25 cellular contexts compared by ENCODE assay signal in genomic region chr4:156950950-156951349, GRCh38. TPM values are rescaled to one million over a fixed set of nuclear protein-coding genes. Genes with fewer than 3 reads are reported as not detected.
A peak's percentile ranks its signal among the peaks of the same experiment; 100 is the strongest.
DNase-seq lines count a peak whose midpoint lies in the region; ATAC-seq, FAIRE-seq and TF ChIP-seq lines count a peak whose summit lies in the region.
"Had no signal": no experiment of that assay in that cellular context is flagged by ENCODE, and none has a peak within 500 bp of the region (broad histone marks: within the 10 kb centered on the region; RNA-seq: fewer than 3 reads in every experiment).

No MANE protein-coding gene starts in this region.

- peaks cover 20% of the 10 kb centered on the region for H4K20me1 ChIP-seq in osteoblast (ENCODE audit: insufficient read depth, low read length)

- CTCF ChIA-PET in A549 (lab: Yijun Ruan, JAX) = no interaction called here

- TF ChIP-seq RAD21 in A549 (conservative IDR thresholded peaks at IDR 0.05 in 1 of 2, IDR thresholded peaks at IDR 0.05 in 1 of 2) = no peak

- H3K4me1 ChIP-seq in A549 (peaks cover 51% of the 10 kb centered on the region), osteoblast (ENCODE audit: insufficient read depth, low read length) (peaks cover 69% of the 10 kb centered on the region), colonic mucosa (no peaks in the 10 kb centered on the region)

- DNase-seq in A549 (ENCODE audit: low read depth in 1 of 2, low spot score in 1 of 2) = no peak
- peak; percentile 50 for DNase-seq in M059J (ENCODE audit: low read depth)
- DNase-seq in epithelial cell of prostate (ENCODE audit: low read depth, low spot score) = no peak
- no peak for DNase-seq in osteoblast (ENCODE audit: insufficient read length, low spot score, missing footprints)
- DNase-seq in colonic mucosa = no peak
- no peak for DNase-seq in ecto neural progenitor cell (ENCODE audit: low spot score)
- no peak for DNase-seq in NOMO-1 treated with DMSO at 0.1 percent for 48 hours (lab: John Stamatoyannopoulos, UW; ENCODE audit: unreplicated experiment)
- DNase-seq: activated CD8-positive, alpha-beta memory T cell treated with anti-CD3 and anti-CD28 coated beads, Interleukin-2, amount 50 U/mL, for 48 hours; activated naive CD8-positive, alpha-beta T cell treated with anti-CD3 and anti-CD28 coated beads for 36 hours; DND-41; endodermal cell; IMR-90; left lung; midbrain; NCI-H1417; NCI-H510A; NK-92 treated with Interleukin-12 subunit alpha and Interleukin-12 subunit beta, amount 100 ng/mL, for 24 hours; stimulated activated CD4-positive, alpha-beta T cell treated with anti-CD3 and anti-CD28 coated beads, Interleukin-2, amount 100 ng/mL, for 48 hours; stimulated activated naive B cell treated with anti-CD40 and anti-IgM and Interleukin-4, amounts not matched to agents 10 μg/mL and 1 μg/mL and 100 μg/mL, for 72 hours; WERI-Rb-1 had no signal

- WGBS in A549 (ENCODE audit: missing lambda C conversion rate) = 79% methylated on average over 3 of the region's 3 CpGs

- H3K4me3 ChIP-seq in A549 (no peak overlapping the region), osteoblast (ENCODE audit: insufficient read depth, low read length) (no peak overlapping the region), colonic mucosa (no peak overlapping the region)
- H3K4me3 ChIP-seq: left lung, SK-N-MC had no signal

- TF ChIP-seq CTCF in A549 (IDR thresholded peaks at IDR 0.05) = no peak
- TF ChIP-seq CTCF in osteoblast (IDR thresholded peaks at IDR 0.05; ENCODE audit: extremely low read depth, low read depth, low read length) = no peak
- no peak for TF ChIP-seq CTCF in colonic mucosa (IDR thresholded peaks at IDR 0.05)

- H3K27ac ChIP-seq in A549 = no peak overlapping the region
- peak overlapping the region; percentile 89 for H3K27ac ChIP-seq in epithelial cell of prostate
- H3K27ac ChIP-seq in osteoblast (ENCODE audit: low read depth, low read length) = peak overlapping the region; percentile 21
- no peak overlapping the region for H3K27ac ChIP-seq in colonic mucosa
- H3K27ac ChIP-seq: left lung, SK-N-MC, WERI-Rb-1 had no signal

- FAIRE-seq in A549 (lab: Jason Lieb, UNC) = no peak
- FAIRE-seq: H1 had no signal

- ATAC-seq in A549 (no peak), GM21526 (IDR thresholded peaks at IDR 0.05; ENCODE audit: low FRiP score, unreplicated experiment) (no peak)
- ATAC-seq: left lung; stimulated activated naive B cell treated with anti-CD40 and anti-IgM and Interleukin-4, amounts not matched to agents 10 μg/mL and 1 μg/mL and 100 μg/mL, for 72 hours had no signal

- H2AFZ ChIP-seq in osteoblast (ENCODE audit: low read length) = no peak overlapping the region

- POLR2A ChIA-PET in A549 (lab: Yijun Ruan, JAX) = no interaction called here

- no peak overlapping the region for H3K9ac ChIP-seq in colonic mucosa (ENCODE audit: low read depth in 2 of 2, low read length in 2 of 2)

- TF ChIP-seq EP300 in A549 (IDR thresholded peaks at IDR 0.05) = no peak

- intact Hi-C loops in colonic mucosa (cut with DNase I) = no loop called here

- H3K36me3 ChIP-seq in osteoblast (ENCODE audit: insufficient read depth, low read length) (peaks cover 2% of the 10 kb centered on the region), colonic mucosa (no peaks in the 10 kb centered on the region)
- H3K36me3 ChIP-seq: left lung, WERI-Rb-1 had no signal

- H3K27me3 ChIP-seq in osteoblast (ENCODE audit: insufficient read depth, low read length) (no peaks in the 10 kb centered on the region), colonic mucosa (no peaks in the 10 kb centered on the region)
- H3K27me3 ChIP-seq: left lung had no signal

- H3K9me3 ChIP-seq in A549 (no peaks in the 10 kb centered on the region), osteoblast (ENCODE audit: low read depth, low read length) (no peaks in the 10 kb centered on the region), colonic mucosa (no peaks in the 10 kb centered on the region)
- H3K9me3 ChIP-seq: left lung had no signal

- H3K4me2 ChIP-seq in A549 (peak overlapping the region; percentile 40; the same call in 2 of the 3 replicates), osteoblast (ENCODE audit: insufficient read depth, low read length) (peak overlapping the region; percentile 61)

- no peak for TF ChIP-seq POLR2A in A549 (IDR thresholded peaks at IDR 0.05; ENCODE audit: low read length)

- peaks cover 88% of the 10 kb centered on the region for H3K79me2 ChIP-seq in osteoblast (ENCODE audit: insufficient read depth, low read length)

TF ChIP-seq in A549, 52 proteins besides CTCF, POLR2A, EP300 and RAD21:
- no peak for TF ChIP-seq E2F6 (IDR thresholded peaks at IDR 0.05; ENCODE audit: borderline replicate concordance, low read depth)
- no peak for TF ChIP-seq CHD4 (IDR thresholded peaks at IDR 0.05; ENCODE audit: borderline replicate concordance)
- TF ChIP-seq CBX2 (IDR thresholded peaks at IDR 0.05; ENCODE audit: borderline replicate concordance, low read depth) = no peak
- TF ChIP-seq, protein P1, sequence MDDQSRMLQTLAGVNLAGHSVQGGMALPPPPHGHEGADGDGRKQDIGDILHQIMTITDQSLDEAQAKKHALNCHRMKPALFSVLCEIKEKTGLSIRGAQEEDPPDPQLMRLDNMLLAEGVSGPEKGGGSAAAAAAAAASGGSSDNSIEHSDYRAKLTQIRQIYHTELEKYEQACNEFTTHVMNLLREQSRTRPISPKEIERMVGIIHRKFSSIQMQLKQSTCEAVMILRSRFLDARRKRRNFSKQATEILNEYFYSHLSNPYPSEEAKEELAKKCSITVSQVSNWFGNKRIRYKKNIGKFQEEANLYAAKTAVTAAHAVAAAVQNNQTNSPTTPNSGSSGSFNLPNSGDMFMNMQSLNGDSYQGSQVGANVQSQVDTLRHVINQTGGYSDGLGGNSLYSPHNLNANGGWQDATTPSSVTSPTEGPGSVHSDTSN (IDR thresholded peaks at IDR 0.05) = no peak
- TF ChIP-seq SREBF2 (IDR thresholded peaks at IDR 0.05) = no peak

RNA-seq across cellular contexts. Expression of gene PDGFC, which starts 20.6 kb away (rescaled TPM):
- polyA plus RNA-seq in A549 (2011; rRNA removed) = 4.1 and 4.5 TPM in 2 replicates
- 0.38 and 0.49 TPM in 2 replicates for polyA plus RNA-seq in A549 (2012; cell fraction: cytosol; rRNA removed)
- polyA plus RNA-seq in A549 (2012; cell fraction: nucleus; rRNA removed) = 0.79 and 1.2 TPM in 2 replicates
- 2.6 to 4.2 TPM (median 3.5 TPM) in 3 replicates for polyA plus RNA-seq in A549 (2017; fragmentation: RNase III; extraction: RNeasy Plus Mini Kit Qiagen cat#74134 plus additional on column Dnase treatment)
- polyA minus RNA-seq in A549 (2011; rRNA and poly(A)+ RNA removed) = 5.3 and 7.0 TPM in 2 replicates
- total RNA-seq in M059J (2014; rRNA removed; shearing (Covaris generic)) = 88.7 and 162 TPM in 2 replicates
- 145 and 147 TPM in 2 replicates for total RNA-seq in osteoblast
- 1 to 10 TPM; 3.9 to 8.3 TPM for total RNA-seq in colonic mucosa
- total RNA-seq: activated naive CD8-positive, alpha-beta T cell treated with anti-CD3 and anti-CD28 coated beads for 36 hours; activated T-helper 2 cell treated with anti-CD3 and anti-CD28 coated beads, Interferon-gamma antibody, Interleukin-2, Interleukin-4, amounts not matched to agents 10 μg/mL and 5 μg/mL and 100 μg/mL, durations not matched to agents 14 hours and 24 hours and 36 hours; T-helper 2 cell treated with Interferon-gamma antibody and Interleukin-4, amounts not matched to agents 100 ng/mL and 5 ng/mL, for 36 hours had no signal

Comparison
In these comparisons a context has a peak if more than half of its experiments do, and no peak if none do; other contexts are left out.
1. H3K27ac ChIP-seq: peak in epithelial cell of prostate (single experiment) and osteoblast (single experiment); none in A549 (0 of 2) and colonic mucosa (single experiment).